In the genomic region with DNA sequence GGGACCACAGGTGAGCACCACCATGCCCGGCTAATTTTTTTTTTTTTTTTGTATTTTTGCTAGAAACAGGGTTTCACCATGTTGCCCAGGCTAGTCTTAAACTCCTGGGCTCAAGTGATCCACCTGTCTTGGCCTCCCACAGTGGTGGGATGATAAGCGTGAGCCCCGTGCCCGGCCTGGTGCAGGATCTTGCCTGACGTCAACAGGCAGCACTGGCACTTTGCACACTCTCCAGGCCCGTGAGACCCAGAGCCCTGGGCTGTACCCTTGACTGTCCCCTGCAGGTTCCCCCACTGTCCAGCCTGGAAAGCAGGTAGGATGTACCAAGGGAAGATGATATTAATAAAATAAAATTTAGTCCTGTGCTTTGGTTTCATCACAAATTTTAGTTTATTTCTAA, we compare ENCODE assay signal across 19 cellular contexts. TPM values are rescaled to one million over a fixed set of nuclear protein-coding genes. Genes with fewer than 3 reads are reported as not detected.
DNase-seq lines count a peak whose midpoint lies in the region; TF ChIP-seq lines count a peak whose summit lies in the region.
"Had no signal": no experiment of that assay in that cellular context is flagged by ENCODE, and none has a peak within 500 bp of the region (broad histone marks: within the 10 kb centered on the region; RNA-seq: fewer than 3 reads in every experiment).

No MANE protein-coding gene starts in this region.

- H4K20me1 ChIP-seq in OCI-LY7 (ENCODE audit: insufficient read depth, low read length) = no peaks in the 10 kb centered on the region

- H3K36me3 ChIP-seq in ascending aorta (no peaks in the 10 kb centered on the region), OCI-LY7 (ENCODE audit: insufficient read depth, low read length) (no peaks in the 10 kb centered on the region)
- H3K36me3 ChIP-seq: HAP-1 had no signal

- POLR2A ChIA-PET in OCI-LY7 (lab: Charles Lee) = interaction anchor here (0.6 to 1.3 kb wide), 2 partner anchors 11 to 206 kb away, joined by 4 to 6 read pairs; no protein-coding TSS in a partner anchor

- no peaks in the 10 kb centered on the region for H3K79me2 ChIP-seq in OCI-LY7 (ENCODE audit: insufficient read depth, low read depth, low read length)

- H3K4me2 ChIP-seq in OCI-LY7 (ENCODE audit: low read length) = no peak overlapping the region

- H3K27ac ChIP-seq in ascending aorta = no peak overlapping the region
- H3K27ac ChIP-seq in OCI-LY7 (ENCODE audit: low read depth, low read length, poor library complexity, severe bottlenecking) = no peak overlapping the region
- H3K27ac ChIP-seq: RWPE1 had no signal

- CTCF ChIA-PET in OCI-LY7 (lab: Charles Lee; ENCODE audit: unreplicated experiment) = no interaction called here

- TF ChIP-seq CTCF in ascending aorta (IDR thresholded peaks at IDR 0.05) (no peak), OCI-LY7 (conservative IDR thresholded peaks at IDR 0.05; ENCODE audit: low read length) (no peak)

- no peak overlapping the region for H2AFZ ChIP-seq in OCI-LY7 (ENCODE audit: low read length)

- H3K9me3 ChIP-seq in ascending aorta (no peaks in the 10 kb centered on the region), OCI-LY7 (ENCODE audit: low read length) (no peaks in the 10 kb centered on the region)
- H3K9me3 ChIP-seq: HAP-1 had no signal

- BruUV-seq in OCI-LY7 (replicated peaks; lab: Mats Ljungman, UMichigan) = no TSS peak

- H3K4me1 ChIP-seq in ascending aorta (peaks cover 0 to 2% of the 10 kb centered on the region in 2 donors), OCI-LY7 (ENCODE audit: insufficient read depth, low read length, poor library complexity, severe bottlenecking) (peaks cover 14% of the 10 kb centered on the region)

- no peaks in the 10 kb centered on the region for H3K27me3 ChIP-seq in ascending aorta

- H3K9me2 ChIP-seq in OCI-LY7 (ENCODE audit: insufficient read depth, low read length) = no peaks in the 10 kb centered on the region

- H3K4me3 ChIP-seq in ascending aorta (no peak overlapping the region), OCI-LY7 (ENCODE audit: low read depth, low read length, poor library complexity, severe bottlenecking) (no peak overlapping the region)
- H3K4me3 ChIP-seq: HAP-1, K562 had no signal

- intact Hi-C loops in posterior vena cava (cut with DNase I) = no loop called here
- intact Hi-C loops in ascending aorta (cut with DNase I) = no loop called here
- intact Hi-C loops in OCI-LY7 (cut with micrococcal nuclease; ENCODE audit: unreplicated experiment) = no loop called here

- DNase-seq in DMS53 treated with DMSO at 0.1 percent for 48 hours (lab: John Stamatoyannopoulos, UW; ENCODE audit: unreplicated experiment) (peak; percentile 54), NCI-H748 (lab: John Stamatoyannopoulos, UW; ENCODE audit: unreplicated experiment) (peak; percentile 85), iPS-NIHi11 (ENCODE audit: low spot score) (peak; percentile 3), posterior vena cava (ENCODE audit: low spot score) (peak; percentile 69), ascending aorta (ENCODE audit: low spot score in 2 of 2) (no peak), cerebellum (ENCODE audit: low spot score) (no peak), OCI-LY7 (ENCODE audit: low spot score) (no peak)
- DNase-seq: ACHN, C1 segment of cervical spinal cord, GDM1, NCI-H187, NCI-H2227 treated with DMSO at 0.1 percent for 48 hours, NCI-H524 treated with DMSO at 0.1 percent for 48 hours, SIG-M5, T-cell had no signal

RNA-seq across cellular contexts. Expression of a gene that starts 29.1 kb away (rescaled TPM):
- under 1 TPM; 0.19 to 0.23 TPM for total RNA-seq in posterior vena cava
- total RNA-seq in ascending aorta = 0.32 TPM
- 2.7 TPM for total RNA-seq in cerebellum
- not detected in 2 replicates for total RNA-seq in OCI-LY7 (2014; rRNA removed; shearing (Covaris generic))
- not detected in 2 replicates for total RNA-seq in OCI-LY7 (2022)

RNA-seq across cellular contexts. Expression of a gene that starts 44.3 kb away (rescaled TPM):
- total RNA-seq in posterior vena cava (10 to 100 TPM; 18.3 to 20.5 TPM), ascending aorta (91.4 TPM), cerebellum (5.7 TPM), OCI-LY7 (2022) (119 and 128 TPM in 2 replicates)
- 111 and 126 TPM in 2 replicates for total RNA-seq in OCI-LY7 (2014; rRNA removed; shearing (Covaris generic))

RNA-seq across cellular contexts. Expression of a gene that starts 51.7 kb away (rescaled TPM):
- total RNA-seq in posterior vena cava = under 1 TPM; 0.43 to 0.56 TPM
- not detected for total RNA-seq in ascending aorta
- 2.7 TPM for total RNA-seq in cerebellum
- total RNA-seq in OCI-LY7 (2014; rRNA removed; shearing (Covaris generic)) = 0.03 and 0.22 TPM in 2 replicates
- total RNA-seq in OCI-LY7 (2022) = 0.66 and 1.1 TPM in 2 replicates

RNA-seq across cellular contexts. Expression of a gene that starts 56.2 kb away (rescaled TPM):
- total RNA-seq in posterior vena cava = under 1 TPM; 0.19 to 0.28 TPM
- total RNA-seq in ascending aorta = 0.32 TPM
- total RNA-seq in cerebellum = 33.1 TPM
- 0.16 TPM in 1 of 2 replicates, not detected in the other for total RNA-seq in OCI-LY7 (2014; rRNA removed; shearing (Covaris generic))
- total RNA-seq in OCI-LY7 (2022) = not detected in 2 replicates
- total RNA-seq: Daoy had no signal

RNA-seq across cellular contexts. Expression of a gene that starts 59.3 kb away (rescaled TPM):
- 10 to 100 TPM; 10.8 to 11.9 TPM for total RNA-seq in posterior vena cava
- total RNA-seq in ascending aorta = 41.7 TPM
- total RNA-seq in cerebellum = 10.0 TPM
- 43.7 and 44.2 TPM in 2 replicates for total RNA-seq in OCI-LY7 (2014; rRNA removed; shearing (Covaris generic))
- total RNA-seq in OCI-LY7 (2022) = 34.0 and 40.2 TPM in 2 replicates

Comparison
In these comparisons a context has a peak if more than half of its experiments do, and no peak if none do; other contexts are left out.
1. DNase-seq: peak in DMS53 treated with DMSO at 0.1 percent for 48 hours (single experiment), NCI-H748 (single experiment), iPS-NIHi11 (single experiment) and posterior vena cava (single experiment); none in ascending aorta (0 of 2), cerebellum (single experiment) and OCI-LY7 (single experiment).